Comparison of ENCODE assay signal across 1 cellular context in the genomic region with DNA sequence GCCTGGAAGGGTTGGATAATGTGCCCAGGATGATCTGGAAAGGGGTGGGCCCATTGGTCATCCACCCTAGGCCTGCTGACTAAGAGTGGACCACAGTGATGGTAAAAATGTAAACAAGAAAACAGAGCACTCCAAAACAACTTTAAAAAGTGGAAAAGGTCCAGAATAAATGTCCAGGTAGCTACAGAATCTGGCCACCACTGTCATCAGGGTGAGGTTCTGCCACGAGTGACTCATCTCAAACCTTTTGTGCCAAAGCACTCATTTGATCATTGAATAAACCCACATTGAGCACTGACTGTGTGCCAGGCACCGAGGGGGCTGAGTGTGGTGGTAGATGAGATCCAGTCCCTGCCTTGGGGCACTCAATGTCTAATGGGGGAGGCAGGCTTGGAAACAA.
TF ChIP-seq lines count a peak whose summit lies in the region.

No MANE protein-coding gene starts in this region.

TF ChIP-seq in H1, 55 proteins besides CTCF, POLR2A, EP300 and RAD21:
- TF ChIP-seq PHF8 (conservative IDR thresholded peaks at IDR 0.05; ENCODE audit: low read depth, low read length) (no peak), SP1 (IDR thresholded peaks at IDR 0.05; ENCODE audit: low read depth, low read length) (no peak), JUN (IDR thresholded peaks at IDR 0.05; ENCODE audit: low read depth, low read length) (no peak), TEAD4 (IDR thresholded peaks at IDR 0.05; ENCODE audit: low read depth, low read length) (no peak), NANOG (IDR thresholded peaks at IDR 0.05; ENCODE audit: insufficient read depth, low read depth, low read length, poor library complexity, severe bottlenecking) (no peak), SIRT6 (IDR thresholded peaks at IDR 0.05; ENCODE audit: low read length) (no peak), CBX8 (IDR thresholded peaks at IDR 0.05; ENCODE audit: borderline replicate concordance, low read depth, low read length) (no peak), SIX5 (IDR thresholded peaks at IDR 0.05; ENCODE audit: low read depth, low read length) (no peak), FOSL1 (IDR thresholded peaks at IDR 0.05; ENCODE audit: insufficient read depth, low read depth, low read length) (no peak), HDAC2 (IDR thresholded peaks at IDR 0.05; ENCODE audit: borderline replicate concordance in 1 of 2, low read depth in 2 of 2, low read length in 2 of 2) (no peak), KDM1A (IDR thresholded peaks at IDR 0.05; ENCODE audit: borderline replicate concordance, low read length) (no peak), TAF1 (IDR thresholded peaks at IDR 0.05; ENCODE audit: low read depth, low read length) (no peak), POLR2AphosphoS5 (IDR thresholded peaks at IDR 0.05; ENCODE audit: low read depth, low read length) (no peak)
- TF ChIP-seq, protein P1, sequence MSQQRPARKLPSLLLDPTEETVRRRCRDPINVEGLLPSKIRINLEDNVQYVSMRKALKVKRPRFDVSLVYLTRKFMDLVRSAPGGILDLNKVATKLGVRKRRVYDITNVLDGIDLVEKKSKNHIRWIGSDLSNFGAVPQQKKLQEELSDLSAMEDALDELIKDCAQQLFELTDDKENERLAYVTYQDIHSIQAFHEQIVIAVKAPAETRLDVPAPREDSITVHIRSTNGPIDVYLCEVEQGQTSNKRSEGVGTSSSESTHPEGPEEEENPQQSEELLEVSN (IDR thresholded peaks at IDR 0.05) = no peak
- TF ChIP-seq, protein P2, sequence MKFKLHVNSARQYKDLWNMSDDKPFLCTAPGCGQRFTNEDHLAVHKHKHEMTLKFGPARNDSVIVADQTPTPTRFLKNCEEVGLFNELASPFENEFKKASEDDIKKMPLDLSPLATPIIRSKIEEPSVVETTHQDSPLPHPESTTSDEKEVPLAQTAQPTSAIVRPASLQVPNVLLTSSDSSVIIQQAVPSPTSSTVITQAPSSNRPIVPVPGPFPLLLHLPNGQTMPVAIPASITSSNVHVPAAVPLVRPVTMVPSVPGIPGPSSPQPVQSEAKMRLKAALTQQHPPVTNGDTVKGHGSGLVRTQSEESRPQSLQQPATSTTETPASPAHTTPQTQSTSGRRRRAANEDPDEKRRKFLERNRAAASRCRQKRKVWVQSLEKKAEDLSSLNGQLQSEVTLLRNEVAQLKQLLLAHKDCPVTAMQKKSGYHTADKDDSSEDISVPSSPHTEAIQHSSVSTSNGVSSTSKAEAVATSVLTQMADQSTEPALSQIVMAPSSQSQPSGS (IDR thresholded peaks at IDR 0.05; ENCODE audit: low read length) = no peak
